In the genomic region with DNA sequence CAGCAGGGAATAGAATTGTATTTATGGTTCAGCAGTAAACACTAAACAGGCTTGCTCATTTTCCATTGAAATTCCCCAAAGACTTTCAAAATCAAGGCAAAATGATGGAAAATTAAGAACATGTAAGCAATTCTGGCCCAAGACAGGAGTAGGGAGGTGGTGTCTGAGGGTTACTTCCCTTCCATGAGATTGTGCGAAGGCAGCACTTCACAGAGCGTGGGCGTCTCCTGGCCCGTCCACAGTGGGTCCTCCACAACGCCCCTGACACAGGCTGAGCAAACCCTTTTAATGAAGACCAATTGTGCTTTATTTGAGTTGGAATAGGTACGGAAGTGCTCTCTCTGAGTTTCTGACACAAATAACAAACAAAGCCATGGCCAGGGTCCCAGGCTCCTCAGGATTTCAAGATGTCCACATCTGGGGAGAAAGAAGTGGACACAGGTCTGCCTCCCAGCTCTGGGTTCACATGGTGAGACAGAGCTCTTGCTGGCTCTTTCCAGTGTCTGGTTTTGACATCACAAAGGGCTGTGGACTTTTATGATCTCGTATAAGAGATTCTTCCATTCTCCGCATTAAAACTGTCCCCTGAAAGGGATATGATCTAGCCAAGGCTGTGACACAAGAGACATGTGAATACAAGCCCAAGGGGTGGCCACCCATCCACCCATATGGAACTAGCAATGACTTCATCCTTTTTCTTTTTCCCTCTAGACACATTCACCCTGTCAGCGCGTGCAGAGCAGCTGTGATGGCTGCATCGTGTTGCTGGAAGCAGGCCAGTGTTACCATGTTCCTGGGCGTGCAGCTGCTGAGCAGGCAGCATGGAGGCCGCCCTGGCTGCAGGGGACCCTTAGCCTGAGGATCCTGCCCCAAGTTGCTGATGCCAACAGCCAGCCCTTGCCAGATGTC, we compare ENCODE assay signal across 12 cellular contexts.
DNase-seq lines count a peak whose midpoint lies in the region; ATAC-seq and TF ChIP-seq lines count a peak whose summit lies in the region.
"Had no signal": no experiment of that assay in that cellular context is flagged by ENCODE, and none has a peak within 500 bp of the region (broad histone marks: within the 10 kb centered on the region; RNA-seq: fewer than 3 reads in every experiment).

No MANE protein-coding gene starts in this region.

- no peaks in the 10 kb centered on the region for H3K36me3 ChIP-seq in prostate gland

- peak; percentile 79 for ATAC-seq in foreskin keratinocyte
- no peak for ATAC-seq in activated naive CD4-positive, alpha-beta T cell treated with anti-CD3 and anti-CD28 coated beads, Interleukin-2, amount 50 U/mL, for 72 hours
- ATAC-seq in GM21576 (IDR thresholded peaks at IDR 0.05; ENCODE audit: unreplicated experiment), result no peak
- ATAC-seq: stimulated activated naive CD8-positive, alpha-beta T cell treated with anti-CD3 and anti-CD28 coated beads, Interleukin-15, amount 100 ng/mL, for 72 hours had no signal

- H3K4me1 ChIP-seq in foreskin keratinocyte (peaks cover 20% of the 10 kb centered on the region), prostate gland (replicated peaks) (no peaks in the 10 kb centered on the region)
- H3K4me1 ChIP-seq: psoas muscle had no signal

- TF ChIP-seq POLR2A in prostate gland (IDR thresholded peaks at IDR 0.05), result no peak

- peak overlapping the region; percentile 37 for H3K27ac ChIP-seq in foreskin keratinocyte
- H3K27ac ChIP-seq in prostate gland, result no peak overlapping the region
- H3K27ac ChIP-seq: psoas muscle had no signal

- no peaks in the 10 kb centered on the region for H3K36me3 Mint-ChIP-seq in activated naive CD4-positive, alpha-beta T cell treated with anti-CD3 and anti-CD28 coated beads, Interleukin-2, amount 50 U/mL, for 72 hours
- H3K36me3 Mint-ChIP-seq: activated naive CD4-positive, alpha-beta T cell treated with anti-CD3 and anti-CD28 coated beads, Interleukin-2, amount 50 U/mL, for 24 hours had no signal

- H3K27me3 ChIP-seq in foreskin keratinocyte (no peaks in the 10 kb centered on the region), prostate gland (replicated peaks; ENCODE audit: insufficient read depth) (no peaks in the 10 kb centered on the region)

- no peak overlapping the region for H3K4me3 ChIP-seq in prostate gland
- H3K4me3 ChIP-seq: psoas muscle had no signal

- intact Hi-C loops in prostate gland (cut with DNase I), result no loop called here

- 21% methylated on average over 13 of the region's 13 CpGs for WGBS in prostate gland

- peak; percentile 75 for DNase-seq in GM03348 (ENCODE audit: low spot score)
- DNase-seq in RPMI8226, result peak; percentile 11
- peak; percentile 80 to 88 for DNase-seq in foreskin keratinocyte
- peak; percentile 28 for DNase-seq in prostate gland (ENCODE audit: low spot score)
- DNase-seq in activated naive CD4-positive, alpha-beta T cell treated with anti-CD3 and anti-CD28 coated beads, Interleukin-2, amount 50 U/mL, for 72 hours (ENCODE audit: low spot score in 2 of 2), result no peak
- no peak for DNase-seq in SK-N-DZ (ENCODE audit: low spot score)
- no peak for DNase-seq in T-helper 2 cell
- DNase-seq: stimulated activated naive CD8-positive, alpha-beta T cell treated with anti-CD3 and anti-CD28 coated beads, Interleukin-15, amount 100 ng/mL, for 72 hours; T1000 had no signal

- no peaks in the 10 kb centered on the region for H3K9me3 ChIP-seq in prostate gland
- H3K9me3 ChIP-seq: psoas muscle had no signal

- TF ChIP-seq CTCF in foreskin keratinocyte (conservative IDR thresholded peaks at IDR 0.05) (no peak), prostate gland (IDR thresholded peaks at IDR 0.05) (no peak)

- no peak overlapping the region for H3K27ac Mint-ChIP-seq in activated naive CD4-positive, alpha-beta T cell treated with anti-CD3 and anti-CD28 coated beads, Interleukin-2, amount 50 U/mL, for 72 hours
- H3K27ac Mint-ChIP-seq: activated naive CD4-positive, alpha-beta T cell treated with anti-CD3 and anti-CD28 coated beads, Interleukin-2, amount 50 U/mL, for 24 hours; stimulated activated naive CD8-positive, alpha-beta T cell treated with anti-CD3 and anti-CD28 coated beads, Interleukin-15, amount 100 ng/mL, for 72 hours had no signal

- peaks cover 2 to 3% of the 10 kb centered on the region in 2 donors for H3K9me3 Mint-ChIP-seq in activated naive CD4-positive, alpha-beta T cell treated with anti-CD3 and anti-CD28 coated beads, Interleukin-2, amount 50 U/mL, for 72 hours

Comparison
In these comparisons a context has a peak if more than half of its experiments do, and no peak if none do; other contexts are left out.
1. DNase-seq: peak in GM03348 (single experiment), RPMI8226 (single experiment), foreskin keratinocyte (2 of 2) and prostate gland (single experiment); none in activated naive CD4-positive, alpha-beta T cell treated with anti-CD3 and anti-CD28 coated beads, Interleukin-2, amount 50 U/mL, for 72 hours (0 of 2), SK-N-DZ (single experiment) and T-helper 2 cell (0 of 5).